Comparison of ENCODE assay signal across 1 cellular context in the genomic region with DNA sequence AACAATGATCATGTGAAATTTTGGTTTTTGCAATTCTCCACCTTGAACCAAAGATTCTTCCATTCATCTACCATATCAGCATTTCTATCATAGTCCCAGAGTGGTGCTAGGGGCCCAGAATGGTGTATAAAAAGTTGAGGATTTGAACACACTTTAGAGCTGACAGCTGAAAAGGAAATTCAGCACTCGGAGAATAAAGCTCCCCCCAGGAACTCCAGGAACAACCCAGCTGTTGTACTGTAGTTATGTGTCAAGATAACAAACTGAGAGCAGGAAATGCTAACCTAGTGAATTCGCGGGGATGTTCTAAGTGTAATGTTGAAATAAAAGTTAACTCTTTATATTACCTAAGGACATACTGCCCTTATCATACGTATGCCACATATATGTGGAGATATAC.
TF ChIP-seq lines count a peak whose summit lies in the region.

No MANE protein-coding gene starts in this region.

TF ChIP-seq in HepG2, 621 proteins besides CTCF, POLR2A, EP300 and RAD21 (continued from another document):
- TF ChIP-seq, protein P1, sequence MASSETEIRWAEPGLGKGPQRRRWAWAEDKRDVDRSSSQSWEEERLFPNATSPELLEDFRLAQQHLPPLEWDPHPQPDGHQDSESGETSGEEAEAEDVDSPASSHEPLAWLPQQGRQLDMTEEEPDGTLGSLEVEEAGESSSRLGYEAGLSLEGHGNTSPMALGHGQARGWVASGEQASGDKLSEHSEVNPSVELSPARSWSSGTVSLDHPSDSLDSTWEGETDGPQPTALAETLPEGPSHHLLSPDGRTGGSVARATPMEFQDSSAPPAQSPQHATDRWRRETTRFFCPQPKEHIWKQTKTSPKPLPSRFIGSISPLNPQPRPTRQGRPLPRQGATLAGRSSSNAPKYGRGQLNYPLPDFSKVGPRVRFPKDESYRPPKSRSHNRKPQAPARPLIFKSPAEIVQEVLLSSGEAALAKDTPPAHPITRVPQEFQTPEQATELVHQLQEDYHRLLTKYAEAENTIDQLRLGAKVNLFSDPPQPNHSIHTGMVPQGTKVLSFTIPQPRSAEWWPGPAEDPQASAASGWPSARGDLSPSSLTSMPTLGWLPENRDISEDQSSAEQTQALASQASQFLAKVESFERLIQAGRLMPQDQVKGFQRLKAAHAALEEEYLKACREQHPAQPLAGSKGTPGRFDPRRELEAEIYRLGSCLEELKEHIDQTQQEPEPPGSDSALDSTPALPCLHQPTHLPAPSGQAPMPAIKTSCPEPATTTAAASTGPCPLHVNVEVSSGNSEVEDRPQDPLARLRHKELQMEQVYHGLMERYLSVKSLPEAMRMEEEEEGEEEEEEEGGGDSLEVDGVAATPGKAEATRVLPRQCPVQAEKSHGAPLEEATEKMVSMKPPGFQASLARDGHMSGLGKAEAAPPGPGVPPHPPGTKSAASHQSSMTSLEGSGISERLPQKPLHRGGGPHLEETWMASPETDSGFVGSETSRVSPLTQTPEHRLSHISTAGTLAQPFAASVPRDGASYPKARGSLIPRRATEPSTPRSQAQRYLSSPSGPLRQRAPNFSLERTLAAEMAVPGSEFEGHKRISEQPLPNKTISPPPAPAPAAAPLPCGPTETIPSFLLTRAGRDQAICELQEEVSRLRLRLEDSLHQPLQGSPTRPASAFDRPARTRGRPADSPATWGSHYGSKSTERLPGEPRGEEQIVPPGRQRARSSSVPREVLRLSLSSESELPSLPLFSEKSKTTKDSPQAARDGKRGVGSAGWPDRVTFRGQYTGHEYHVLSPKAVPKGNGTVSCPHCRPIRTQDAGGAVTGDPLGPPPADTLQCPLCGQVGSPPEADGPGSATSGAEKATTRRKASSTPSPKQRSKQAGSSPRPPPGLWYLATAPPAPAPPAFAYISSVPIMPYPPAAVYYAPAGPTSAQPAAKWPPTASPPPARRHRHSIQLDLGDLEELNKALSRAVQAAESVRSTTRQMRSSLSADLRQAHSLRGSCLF (CRISPR knock-in tag; IDR thresholded peaks at IDR 0.05; ENCODE audit: borderline replicate concordance): no peak
- no peak for TF ChIP-seq SIN3B (IDR thresholded peaks at IDR 0.05; ENCODE audit: low read length)
- TF ChIP-seq, protein P2, sequence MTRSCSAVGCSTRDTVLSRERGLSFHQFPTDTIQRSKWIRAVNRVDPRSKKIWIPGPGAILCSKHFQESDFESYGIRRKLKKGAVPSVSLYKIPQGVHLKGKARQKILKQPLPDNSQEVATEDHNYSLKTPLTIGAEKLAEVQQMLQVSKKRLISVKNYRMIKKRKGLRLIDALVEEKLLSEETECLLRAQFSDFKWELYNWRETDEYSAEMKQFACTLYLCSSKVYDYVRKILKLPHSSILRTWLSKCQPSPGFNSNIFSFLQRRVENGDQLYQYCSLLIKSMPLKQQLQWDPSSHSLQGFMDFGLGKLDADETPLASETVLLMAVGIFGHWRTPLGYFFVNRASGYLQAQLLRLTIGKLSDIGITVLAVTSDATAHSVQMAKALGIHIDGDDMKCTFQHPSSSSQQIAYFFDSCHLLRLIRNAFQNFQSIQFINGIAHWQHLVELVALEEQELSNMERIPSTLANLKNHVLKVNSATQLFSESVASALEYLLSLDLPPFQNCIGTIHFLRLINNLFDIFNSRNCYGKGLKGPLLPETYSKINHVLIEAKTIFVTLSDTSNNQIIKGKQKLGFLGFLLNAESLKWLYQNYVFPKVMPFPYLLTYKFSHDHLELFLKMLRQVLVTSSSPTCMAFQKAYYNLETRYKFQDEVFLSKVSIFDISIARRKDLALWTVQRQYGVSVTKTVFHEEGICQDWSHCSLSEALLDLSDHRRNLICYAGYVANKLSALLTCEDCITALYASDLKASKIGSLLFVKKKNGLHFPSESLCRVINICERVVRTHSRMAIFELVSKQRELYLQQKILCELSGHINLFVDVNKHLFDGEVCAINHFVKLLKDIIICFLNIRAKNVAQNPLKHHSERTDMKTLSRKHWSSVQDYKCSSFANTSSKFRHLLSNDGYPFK (CRISPR knock-in tag; IDR thresholded peaks at IDR 0.05; ENCODE audit: borderline replicate concordance): no peak
